ENCODE assay signal across 25 cellular contexts in the genomic region with DNA sequence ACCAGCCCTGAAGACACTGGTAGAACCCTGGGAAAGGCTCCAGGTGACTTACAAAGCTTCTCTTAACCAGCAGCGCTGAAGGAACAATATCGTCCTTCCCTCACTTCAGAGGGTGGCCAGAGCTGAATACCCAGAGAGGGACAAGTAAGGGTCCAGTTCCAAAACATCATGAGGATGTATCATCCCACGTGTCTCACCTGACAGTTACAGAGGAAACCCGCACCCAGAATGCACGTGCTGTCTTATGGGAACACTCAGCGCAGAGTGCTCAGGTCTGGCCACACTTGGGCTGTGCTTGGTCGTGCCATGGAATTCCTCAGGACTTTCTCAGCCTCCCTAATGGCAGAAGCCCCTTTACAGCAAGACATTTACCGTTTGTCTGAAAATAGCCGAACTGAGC. TPM values are rescaled to one million over a fixed set of nuclear protein-coding genes. Genes with fewer than 3 reads are reported as not detected.
DNase-seq lines count a peak whose midpoint lies in the region; ATAC-seq and TF ChIP-seq lines count a peak whose summit lies in the region.
"Had no signal": no experiment of that assay in that cellular context is flagged by ENCODE, and none has a peak within 500 bp of the region (broad histone marks: within the 10 kb centered on the region; RNA-seq: fewer than 3 reads in every experiment).

No MANE protein-coding gene starts in this region.

- peaks cover 0 to 23% (median 0%) of the 10 kb centered on the region in 11 experiments; a peak in 1 of 22 replicates for H3K27me3 ChIP-seq in BLaER1 treated with 17β-estradiol and CSF1 and Interleukin-3, amounts not matched to agents 10 nM and 100 nM
- H3K27me3 ChIP-seq in osteoblast (ENCODE audit: insufficient read depth, low read length) (no peaks in the 10 kb centered on the region), MM.1S (replicated peaks; ENCODE audit: insufficient read depth, low read length) (no peaks in the 10 kb centered on the region)
- H3K27me3 ChIP-seq: BE2C had no signal

- no peaks in the 10 kb centered on the region for H3K36me3 Mint-ChIP-seq in activated naive CD8-positive, alpha-beta T cell treated with anti-CD3 and anti-CD28 coated beads for 36 hours
- H3K36me3 Mint-ChIP-seq: CD14-positive monocyte; CD4-positive, alpha-beta memory T cell; CD4-positive, CD25-positive, alpha-beta regulatory T cell; CD8-positive, alpha-beta memory T cell had no signal

- no peaks in the 10 kb centered on the region for H3F3A ChIP-seq in MM.1S (ENCODE audit: insufficient read depth, low read length)

- H3K9me2 ChIP-seq in MM.1S (replicated peaks; ENCODE audit: insufficient read depth, low read length), result no peaks in the 10 kb centered on the region

- H3K4me3 ChIP-seq in BLaER1 treated with 17β-estradiol and CSF1 and Interleukin-3, amounts not matched to agents 10 nM and 100 nM, result no peak overlapping the region
- H3K4me3 ChIP-seq in osteoblast (ENCODE audit: insufficient read depth, low read length), result no peak overlapping the region
- H3K4me3 ChIP-seq in MM.1S (ENCODE audit: low read length), result no peak overlapping the region
- H3K4me3 ChIP-seq: GM12878 had no signal

- no peak for ATAC-seq in GM19324 (IDR thresholded peaks at IDR 0.05; ENCODE audit: low FRiP score, unreplicated experiment)
- ATAC-seq: GM12878 had no signal

- H3K79me2 ChIP-seq in osteoblast (ENCODE audit: insufficient read depth, low read length) (no peaks in the 10 kb centered on the region), MM.1S (ENCODE audit: low read length) (no peaks in the 10 kb centered on the region)

- no peak overlapping the region for H2AFZ ChIP-seq in osteoblast (ENCODE audit: low read length)
- no peak overlapping the region for H2AFZ ChIP-seq in MM.1S (ENCODE audit: low read length)

- TF ChIP-seq CTCF in osteoblast (IDR thresholded peaks at IDR 0.05; ENCODE audit: extremely low read depth, low read depth, low read length) (no peak), MM.1S (IDR thresholded peaks at IDR 0.05; ENCODE audit: low read length) (no peak)

- H3K4me2 ChIP-seq in BLaER1 treated with 17β-estradiol and CSF1 and Interleukin-3, amounts not matched to agents 10 nM and 100 nM, result peak overlapping the region in 10 of 11 experiments; percentile 40 to 96 (median 90); a peak in 18 of 22 replicates
- no peak overlapping the region for H3K4me2 ChIP-seq in osteoblast (ENCODE audit: insufficient read depth, low read length)
- no peak overlapping the region for H3K4me2 ChIP-seq in MM.1S (ENCODE audit: low read depth, low read length)

- peak; percentile 32 for DNase-seq in osteoblast (ENCODE audit: insufficient read length, low spot score, missing footprints)
- no peak for DNase-seq in activated naive CD8-positive, alpha-beta T cell treated with anti-CD3 and anti-CD28 coated beads for 36 hours
- no peak for DNase-seq in MM.1S
- DNase-seq: 8988T; ACHN; BE2C; C1 segment of cervical spinal cord; CD4-positive, alpha-beta memory T cell; CD4-positive, CD25-positive, alpha-beta regulatory T cell; CD8-positive, alpha-beta memory T cell; COR-L47; DMS 273 treated with DMSO at 0.1 percent for 48 hours; DMS153; DMS53; DMS79; DND-41; EL; GDM1 had no signal

- peak overlapping the region in 6 of 11 experiments; percentile 16 to 98 (median 88); a peak in 10 of 22 replicates for H3K27ac ChIP-seq in BLaER1 treated with 17β-estradiol and CSF1 and Interleukin-3, amounts not matched to agents 10 nM and 100 nM
- H3K27ac ChIP-seq in osteoblast (ENCODE audit: low read depth, low read length) (no peak overlapping the region), MM.1S (ENCODE audit: low read length) (no peak overlapping the region)

- no peaks in the 10 kb centered on the region for H4K20me1 ChIP-seq in BLaER1 treated with 17β-estradiol and CSF1 and Interleukin-3, amounts not matched to agents 10 nM and 100 nM
- no peaks in the 10 kb centered on the region for H4K20me1 ChIP-seq in osteoblast (ENCODE audit: insufficient read depth, low read length)
- H4K20me1 ChIP-seq in MM.1S (ENCODE audit: insufficient read depth, low read length), result no peaks in the 10 kb centered on the region

- H3K27me3 Mint-ChIP-seq in activated naive CD8-positive, alpha-beta T cell treated with anti-CD3 and anti-CD28 coated beads for 36 hours, result peaks cover 5% of the 10 kb centered on the region

- H3K9ac ChIP-seq in BLaER1 treated with 17β-estradiol and CSF1 and Interleukin-3, amounts not matched to agents 10 nM and 100 nM, result peak overlapping the region in 4 of 11 experiments; percentile 74 to 91 (median 84); a peak in 7 of 22 replicates
- no peak overlapping the region for H3K9ac ChIP-seq in MM.1S (ENCODE audit: low read length)

- H3K9me3 Mint-ChIP-seq in activated naive CD8-positive, alpha-beta T cell treated with anti-CD3 and anti-CD28 coated beads for 36 hours, result no peaks in the 10 kb centered on the region
- H3K9me3 Mint-ChIP-seq: CD4-positive, alpha-beta memory T cell; CD4-positive, CD25-positive, alpha-beta regulatory T cell; CD8-positive, alpha-beta memory T cell had no signal

- no peaks in the 10 kb centered on the region for H3K9me3 ChIP-seq in BLaER1 treated with 17β-estradiol and CSF1 and Interleukin-3, amounts not matched to agents 10 nM and 100 nM (replicated peaks in 1 of 11)
- no peaks in the 10 kb centered on the region for H3K9me3 ChIP-seq in osteoblast (ENCODE audit: low read depth, low read length)
- H3K9me3 ChIP-seq in MM.1S (replicated peaks; ENCODE audit: insufficient read depth, low read length), result no peaks in the 10 kb centered on the region; the same call in 1 of the 2 replicates
- H3K9me3 ChIP-seq: BE2C had no signal

- H3K4me1 Mint-ChIP-seq in activated naive CD8-positive, alpha-beta T cell treated with anti-CD3 and anti-CD28 coated beads for 36 hours, result no peaks in the 10 kb centered on the region
- H3K4me1 Mint-ChIP-seq: CD14-positive monocyte; CD4-positive, alpha-beta memory T cell; CD4-positive, CD25-positive, alpha-beta regulatory T cell; CD8-positive, alpha-beta memory T cell had no signal

- no peak overlapping the region for H3K27ac Mint-ChIP-seq in activated naive CD8-positive, alpha-beta T cell treated with anti-CD3 and anti-CD28 coated beads for 36 hours
- H3K27ac Mint-ChIP-seq: CD14-positive monocyte; CD4-positive, alpha-beta memory T cell; CD4-positive, CD25-positive, alpha-beta regulatory T cell had no signal

- H3K4me1 ChIP-seq in BLaER1 treated with 17β-estradiol and CSF1 and Interleukin-3, amounts not matched to agents 10 nM and 100 nM, result peaks cover 41 to 89% (median 86%) of the 10 kb centered on the region in 10 experiments
- H3K4me1 ChIP-seq in osteoblast (ENCODE audit: insufficient read depth, low read length), result no peaks in the 10 kb centered on the region
- no peaks in the 10 kb centered on the region for H3K4me1 ChIP-seq in MM.1S (ENCODE audit: low read length)
- H3K4me1 ChIP-seq: BE2C had no signal

- H3K36me3 ChIP-seq in BLaER1 treated with 17β-estradiol and CSF1 and Interleukin-3, amounts not matched to agents 10 nM and 100 nM, result peaks cover 0 to 67% (median 33%) of the 10 kb centered on the region in 11 experiments; a peak in 16 of 22 replicates
- H3K36me3 ChIP-seq in osteoblast (ENCODE audit: insufficient read depth, low read length), result no peaks in the 10 kb centered on the region
- no peaks in the 10 kb centered on the region for H3K36me3 ChIP-seq in MM.1S (replicated peaks; ENCODE audit: insufficient read depth, low read length)

- H3K4me3 Mint-ChIP-seq in activated naive CD8-positive, alpha-beta T cell treated with anti-CD3 and anti-CD28 coated beads for 36 hours, result no peak overlapping the region
- H3K4me3 Mint-ChIP-seq: CD14-positive monocyte; CD4-positive, alpha-beta memory T cell; CD4-positive, CD25-positive, alpha-beta regulatory T cell; CD8-positive, alpha-beta memory T cell had no signal

RNA-seq across cellular contexts. Expression of gene BTBD16, which starts 46.9 kb away (rescaled TPM):
- total RNA-seq in osteoblast, result not detected in 2 replicates
- not detected for total RNA-seq in activated naive CD8-positive, alpha-beta T cell treated with anti-CD3 and anti-CD28 coated beads for 36 hours
- total RNA-seq: A673; CD4-positive, alpha-beta memory T cell; CD4-positive, CD25-positive, alpha-beta regulatory T cell; CD8-positive, alpha-beta memory T cell; Daoy; G401; GM12878 had no signal

Comparison
In these comparisons a context has a peak if more than half of its experiments do, and no peak if none do; other contexts are left out.
1. H3K27ac ChIP-seq: peak in BLaER1 treated with 17β-estradiol and CSF1 and Interleukin-3, amounts not matched to agents 10 nM and 100 nM (6 of 11); none in osteoblast (single experiment) and MM.1S (single experiment).
2. H3K4me2 ChIP-seq: peak in BLaER1 treated with 17β-estradiol and CSF1 and Interleukin-3, amounts not matched to agents 10 nM and 100 nM (10 of 11); none in osteoblast (single experiment) and MM.1S (single experiment).